In the genomic region with DNA sequence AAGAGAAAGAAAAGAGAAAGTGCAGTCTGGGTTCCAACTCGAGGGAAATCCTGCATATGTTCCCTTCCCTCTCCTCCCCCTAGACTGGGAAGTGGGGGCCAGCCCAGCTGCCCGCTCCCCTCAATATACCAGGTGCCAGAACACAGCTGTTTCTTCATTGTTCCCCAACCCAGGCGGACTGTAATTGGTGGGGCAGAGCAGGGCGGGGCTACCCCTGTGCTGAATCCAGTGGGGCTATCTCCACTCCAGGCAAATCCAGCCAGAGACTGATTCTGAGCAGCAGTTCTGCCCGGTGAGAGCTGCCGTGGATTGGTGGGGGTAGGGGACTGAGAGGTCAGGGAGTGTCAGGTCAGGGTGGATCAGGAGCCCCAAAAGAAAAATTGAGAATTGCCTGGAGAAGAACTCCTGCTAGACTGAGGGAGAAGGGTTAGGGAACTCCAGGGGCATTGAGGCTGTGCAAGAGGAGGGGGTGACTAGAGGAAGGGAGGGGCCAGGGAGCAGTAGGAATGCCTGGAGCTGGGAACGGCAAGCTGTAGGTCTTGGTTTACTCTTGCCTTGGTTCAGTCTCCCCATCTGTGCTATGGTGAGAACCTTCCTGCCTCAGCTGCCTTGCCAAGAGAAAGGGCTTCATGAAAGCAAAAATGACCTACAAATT, we compare ENCODE assay signal across 10 cellular contexts. TPM values are rescaled to one million over a fixed set of nuclear protein-coding genes. Genes with fewer than 3 reads are reported as not detected.
DNase-seq lines count a peak whose midpoint lies in the region; ATAC-seq and TF ChIP-seq lines count a peak whose summit lies in the region.
"Had no signal": no experiment of that assay in that cellular context is flagged by ENCODE, and none has a peak within 500 bp of the region (broad histone marks: within the 10 kb centered on the region; RNA-seq: fewer than 3 reads in every experiment).

TSS of gene MYMX (plus strand) at position 250 of the 655 bp plus-strand sequence. CDS start 546 bp downstream, outside the sequence.

- H3K56ac ChIP-seq in H9 (ENCODE audit: insufficient read length, low read depth, low read length): no peak within 1 kb of the TSS

- H3K4me3 Mint-ChIP-seq in H9: peak within 1 kb of the TSS; percentile 33 to 70
- H3K4me3 Mint-ChIP-seq in CD8-positive, alpha-beta T cell: no peak within 1 kb of the TSS

- H3K4ac ChIP-seq in H9 (ENCODE audit: low read depth, low read length): no peak within 1 kb of the TSS

- CTCF ChIA-PET in CD8-positive, alpha-beta T cell (lab: Charles Lee): interaction anchor here (1.0 kb wide), 2 partner anchors 40 to 44 kb away, joined by 3 to 4 read pairs; no protein-coding TSS in a partner anchor

- no peaks in the 10 kb centered on the region for H3K9me3 Mint-ChIP-seq in H9
- H3K9me3 Mint-ChIP-seq in CD8-positive, alpha-beta T cell: no peaks in the 10 kb centered on the region

- no CpG with 5 or more reads among the region's 7 CpGs for WGBS in H9 (ENCODE audit: extremely low coverage, insufficient read length, low lambda C conversion rate)

- no peak for TF ChIP-seq CTCF in H9 (conservative IDR thresholded peaks at IDR 0.05)
- no peak for TF ChIP-seq CTCF in CD8-positive, alpha-beta T cell (IDR thresholded peaks at IDR 0.05)

- no peak within 1 kb of the TSS for H2BK5ac ChIP-seq in H9 (ENCODE audit: insufficient read length, low read length)

- no peak within 1 kb of the TSS for H2BK12ac ChIP-seq in H9 (ENCODE audit: insufficient read length, low read depth, low read length)

- no peak within 1 kb of the TSS for H3T11ph ChIP-seq in H9 (ENCODE audit: low read length)

- H3K4me3 ChIP-seq in SJCRH30 (peak within 1 kb of the TSS; percentile 65), iPS-18c (ENCODE audit: insufficient read depth, low read depth, low read length) (peak within 1 kb of the TSS; percentile 34; the same call in 1 of the 2 replicates), skeletal muscle satellite cell (ENCODE audit: low read length) (peak within 1 kb of the TSS; percentile 19)
- no peak within 1 kb of the TSS for H3K4me3 ChIP-seq in CD8-positive, alpha-beta T cell (ENCODE audit: low read depth, low read length)

- no peak within 1 kb of the TSS for H2AK5ac ChIP-seq in H9 (ENCODE audit: insufficient read length, low read length)

- no peak within 1 kb of the TSS for H4K8ac ChIP-seq in H9 (replicated peaks; ENCODE audit: insufficient read length, low read depth, low read length)

- H3K4me1 ChIP-seq in H9 (ENCODE audit: insufficient read depth, low read length) (peaks cover 16% of the 10 kb centered on the region; the same call in 1 of the 2 replicates), SJCRH30 (peaks cover 20% of the 10 kb centered on the region), skeletal muscle satellite cell (ENCODE audit: control insufficient read depth, insufficient read depth, low read length) (peaks cover 45% of the 10 kb centered on the region)
- peaks cover 12% of the 10 kb centered on the region for H3K4me1 ChIP-seq in CD8-positive, alpha-beta T cell (ENCODE audit: insufficient read depth, low read length)

- no peak within 1 kb of the TSS for H2BK15ac ChIP-seq in H9 (ENCODE audit: low read depth, low read length)

- no peak within 1 kb of the TSS for H2BK120ac ChIP-seq in H9 (ENCODE audit: low read depth, low read length, poor library complexity, severe bottlenecking)

- H3K23me2 ChIP-seq in H9 (ENCODE audit: insufficient read length, low read depth, low read length, poor library complexity, severe bottlenecking): peaks cover 8% of the 10 kb centered on the region

- H3K9ac ChIP-seq in H9 (ENCODE audit: extremely low read depth, insufficient read length, low read length) (peak within 1 kb of the TSS; percentile 1), skeletal muscle satellite cell (ENCODE audit: low read depth, low read length) (peak within 1 kb of the TSS; percentile 37)

- no peak within 1 kb of the TSS for H3K18ac ChIP-seq in H9 (ENCODE audit: insufficient read length, low read depth, low read length)

- H3K9me3 ChIP-seq in H9 (ENCODE audit: control insufficient read depth, low read depth, low read length): no peaks in the 10 kb centered on the region
- H3K9me3 ChIP-seq in SJCRH30 (replicated peaks): no peaks in the 10 kb centered on the region
- H3K9me3 ChIP-seq in iPS-18c (ENCODE audit: control insufficient read depth, insufficient read depth, low read length): no peaks in the 10 kb centered on the region
- no peaks in the 10 kb centered on the region for H3K9me3 ChIP-seq in skeletal muscle satellite cell (replicated peaks; ENCODE audit: low read length)
- H3K9me3 ChIP-seq in CD8-positive, alpha-beta T cell (ENCODE audit: low read length): no peaks in the 10 kb centered on the region

- intact Hi-C loops in CD8-positive, alpha-beta T cell (cut with DNase I, micrococcal nuclease): no loop called here

- no peaks in the 10 kb centered on the region for H4K20me1 ChIP-seq in H9 (ENCODE audit: control insufficient read depth, insufficient read depth, insufficient read length)

- H3K4me1 Mint-ChIP-seq in H9: peaks cover 38 to 39% of the 10 kb centered on the region in 2 experiments
- H3K4me1 Mint-ChIP-seq in CD8-positive, alpha-beta T cell (ENCODE audit: low read depth): peaks cover 23% of the 10 kb centered on the region

- no peaks in the 10 kb centered on the region for H3K27me3 ChIP-seq in H9 (ENCODE audit: insufficient read depth, low read length)
- H3K27me3 ChIP-seq in SJCRH30: no peaks in the 10 kb centered on the region
- no peaks in the 10 kb centered on the region for H3K27me3 ChIP-seq in skeletal muscle satellite cell (ENCODE audit: control insufficient read depth, insufficient read depth, low read length)
- H3K27me3 ChIP-seq in CD8-positive, alpha-beta T cell (ENCODE audit: insufficient read depth, low read length): no peaks in the 10 kb centered on the region

- POLR2A ChIA-PET in CD8-positive, alpha-beta T cell (lab: Charles Lee): no interaction called here

- peaks cover 4% of the 10 kb centered on the region for H3K27me3 Mint-ChIP-seq in H9 (ENCODE audit: low read depth)
- peaks cover 10% of the 10 kb centered on the region for H3K27me3 Mint-ChIP-seq in CD8-positive, alpha-beta T cell (ENCODE audit: low read depth)

- ATAC-seq in CD8-positive, alpha-beta T cell: no peak

- no peaks in the 10 kb centered on the region for H3K79me1 ChIP-seq in H9 (ENCODE audit: insufficient read depth, low read depth, low read length, poor library complexity, severe bottlenecking)

- H3K4me2 ChIP-seq in H9 (ENCODE audit: insufficient read depth, insufficient read length, low read length): peak within 1 kb of the TSS; percentile 1
- H3K4me2 ChIP-seq in skeletal muscle satellite cell (ENCODE audit: low read length): peak within 1 kb of the TSS; percentile 67

- H3K27ac ChIP-seq in H9 (ENCODE audit: insufficient read length, low read depth, low read length): no peak within 1 kb of the TSS
- H3K27ac ChIP-seq in SJCRH30: peak within 1 kb of the TSS; percentile 94
- no peak within 1 kb of the TSS for H3K27ac ChIP-seq in CD8-positive, alpha-beta T cell (ENCODE audit: low read depth, low read length)

- peak; percentile 72 for DNase-seq in H9
- DNase-seq in SJCRH30: peak; percentile 97 to 98
- DNase-seq in amygdala (lab: John Stamatoyannopoulos, UW): no peak
- no peak for DNase-seq in CD8-positive, alpha-beta T cell
- DNase-seq in activated gamma-delta T cell treated with Interleukin-2 at 50 U/mL for 16 hours: no peak
- no peak for DNase-seq in middle frontal gyrus (ENCODE audit: extremely low spot score, low spot score)
- DNase-seq: DMS153; stimulated activated CD4-positive, alpha-beta T cell treated with anti-CD3 and anti-CD28 coated beads, Interleukin-2, amount 100 ng/mL, for 48 hours had no signal

- H3K36me3 Mint-ChIP-seq in H9 (ENCODE audit: insufficient read depth in 1 of 3, low read depth in 3 of 3): peaks cover 0 to 3% (median 0%) of the 10 kb centered on the region in 3 experiments; a peak in 2 of 7 replicates
- H3K36me3 Mint-ChIP-seq in CD8-positive, alpha-beta T cell: no peaks in the 10 kb centered on the region

- no peak within 1 kb of the TSS for H4K91ac ChIP-seq in H9 (ENCODE audit: insufficient read length, low read depth, low read length)

- H3K36me3 ChIP-seq in SJCRH30 (no peaks in the 10 kb centered on the region; the same call in 1 of the 2 replicates), skeletal muscle satellite cell (ENCODE audit: insufficient read depth, low read length) (no peaks in the 10 kb centered on the region)
- no peaks in the 10 kb centered on the region for H3K36me3 ChIP-seq in CD8-positive, alpha-beta T cell (ENCODE audit: insufficient read depth, low read length)

- no peak within 1 kb of the TSS for H2AFZ ChIP-seq in H9 (ENCODE audit: low read length)

- no peak within 1 kb of the TSS for H2BK20ac ChIP-seq in H9 (ENCODE audit: low read depth, low read length, poor library complexity, severe bottlenecking)

- no peak within 1 kb of the TSS; the same call in 1 of the 2 replicates for H3K14ac ChIP-seq in H9 (ENCODE audit: insufficient read depth, low read length)

- H3K79me2 ChIP-seq in H9 (ENCODE audit: insufficient read depth, low read length): no peaks in the 10 kb centered on the region

- no peak within 1 kb of the TSS for H4K5ac ChIP-seq in H9 (ENCODE audit: insufficient read length, low read depth, low read length)

- no peak within 1 kb of the TSS for H3K23ac ChIP-seq in H9 (ENCODE audit: insufficient read length, low read depth, low read length)

- peak within 1 kb of the TSS; percentile 58 to 100 (median 67); a peak in 4 of 7 replicates for H3K27ac Mint-ChIP-seq in H9
- no peak within 1 kb of the TSS for H3K27ac Mint-ChIP-seq in CD8-positive, alpha-beta T cell

RNA-seq across cellular contexts. Expression of gene MYMX, which starts in this region (rescaled TPM):
- total RNA-seq in H9 (2021): 1.1 and 1.8 TPM in 2 replicates
- total RNA-seq in SJCRH30 (2014; rRNA removed; shearing (Covaris generic)): 106 and 116 TPM in 2 replicates
- 1.1 TPM in 1 of 2 replicates, not detected in the other for total RNA-seq in skeletal muscle satellite cell (2012; rRNA removed)
- total RNA-seq in CD8-positive, alpha-beta T cell: not detected

Comparison
In these comparisons a context has a peak if more than half of its experiments do, and no peak if none do; other contexts are left out.
1. RNA of gene MYMX (total RNA-seq): 106 to 116 TPM in SJCRH30; 1.1 to 1.8 TPM in H9 and not detected in CD8-positive, alpha-beta T cell; every median in the first group is over 10 times any median in the second.
2. DNase-seq: peak in H9 (single experiment) and SJCRH30 (2 of 2); none in amygdala (0 of 56), CD8-positive, alpha-beta T cell (0 of 7), activated gamma-delta T cell treated with Interleukin-2 at 50 U/mL for 16 hours (single experiment) and middle frontal gyrus (single experiment).